Comparison of ENCODE assay signal across 1 cellular context in the genomic region with DNA sequence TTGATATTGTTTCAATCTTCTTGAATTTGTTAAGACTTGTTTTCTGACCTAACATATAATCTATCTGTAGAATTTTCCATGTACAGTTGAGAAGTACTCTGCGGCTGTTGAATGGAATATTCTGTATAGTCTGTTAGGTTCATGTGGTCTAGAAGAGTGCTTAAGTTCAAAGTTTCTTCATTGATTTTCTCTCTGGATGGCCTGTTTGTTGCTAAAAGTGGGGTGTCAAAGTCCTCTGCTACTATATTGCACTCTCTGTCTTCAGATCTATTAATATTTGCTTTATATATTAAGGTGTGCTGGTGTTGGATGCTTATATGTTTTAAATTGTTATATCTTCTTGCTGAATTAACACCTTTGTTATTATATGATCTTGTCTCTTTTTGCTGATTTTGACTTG.
TF ChIP-seq lines count a peak whose summit lies in the region.

No MANE protein-coding gene starts in this region.

TF ChIP-seq in HepG2, 621 proteins besides CTCF, POLR2A, EP300 and RAD21 (continued from another document):
- TF ChIP-seq, protein P1, sequence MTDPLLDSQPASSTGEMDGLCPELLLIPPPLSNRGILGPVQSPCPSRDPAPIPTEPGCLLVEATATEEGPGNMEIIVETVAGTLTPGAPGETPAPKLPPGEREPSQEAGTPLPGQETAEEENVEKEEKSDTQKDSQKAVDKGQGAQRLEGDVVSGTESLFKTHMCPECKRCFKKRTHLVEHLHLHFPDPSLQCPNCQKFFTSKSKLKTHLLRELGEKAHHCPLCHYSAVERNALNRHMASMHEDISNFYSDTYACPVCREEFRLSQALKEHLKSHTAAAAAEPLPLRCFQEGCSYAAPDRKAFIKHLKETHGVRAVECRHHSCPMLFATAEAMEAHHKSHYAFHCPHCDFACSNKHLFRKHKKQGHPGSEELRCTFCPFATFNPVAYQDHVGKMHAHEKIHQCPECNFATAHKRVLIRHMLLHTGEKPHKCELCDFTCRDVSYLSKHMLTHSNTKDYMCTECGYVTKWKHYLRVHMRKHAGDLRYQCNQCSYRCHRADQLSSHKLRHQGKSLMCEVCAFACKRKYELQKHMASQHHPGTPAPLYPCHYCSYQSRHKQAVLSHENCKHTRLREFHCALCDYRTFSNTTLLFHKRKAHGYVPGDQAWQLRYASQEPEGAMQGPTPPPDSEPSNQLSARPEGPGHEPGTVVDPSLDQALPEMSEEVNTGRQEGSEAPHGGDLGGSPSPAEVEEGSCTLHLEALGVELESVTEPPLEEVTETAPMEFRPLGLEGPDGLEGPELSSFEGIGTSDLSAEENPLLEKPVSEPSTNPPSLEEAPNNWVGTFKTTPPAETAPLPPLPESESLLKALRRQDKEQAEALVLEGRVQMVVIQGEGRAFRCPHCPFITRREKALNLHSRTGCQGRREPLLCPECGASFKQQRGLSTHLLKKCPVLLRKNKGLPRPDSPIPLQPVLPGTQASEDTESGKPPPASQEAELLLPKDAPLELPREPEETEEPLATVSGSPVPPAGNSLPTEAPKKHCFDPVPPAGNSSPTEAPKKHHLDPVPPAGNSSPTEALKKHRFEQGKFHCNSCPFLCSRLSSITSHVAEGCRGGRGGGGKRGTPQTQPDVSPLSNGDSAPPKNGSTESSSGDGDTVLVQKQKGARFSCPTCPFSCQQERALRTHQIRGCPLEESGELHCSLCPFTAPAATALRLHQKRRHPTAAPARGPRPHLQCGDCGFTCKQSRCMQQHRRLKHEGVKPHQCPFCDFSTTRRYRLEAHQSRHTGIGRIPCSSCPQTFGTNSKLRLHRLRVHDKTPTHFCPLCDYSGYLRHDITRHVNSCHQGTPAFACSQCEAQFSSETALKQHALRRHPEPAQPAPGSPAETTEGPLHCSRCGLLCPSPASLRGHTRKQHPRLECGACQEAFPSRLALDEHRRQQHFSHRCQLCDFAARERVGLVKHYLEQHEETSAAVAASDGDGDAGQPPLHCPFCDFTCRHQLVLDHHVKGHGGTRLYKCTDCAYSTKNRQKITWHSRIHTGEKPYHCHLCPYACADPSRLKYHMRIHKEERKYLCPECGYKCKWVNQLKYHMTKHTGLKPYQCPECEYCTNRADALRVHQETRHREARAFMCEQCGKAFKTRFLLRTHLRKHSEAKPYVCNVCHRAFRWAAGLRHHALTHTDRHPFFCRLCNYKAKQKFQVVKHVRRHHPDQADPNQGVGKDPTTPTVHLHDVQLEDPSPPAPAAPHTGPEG (CRISPR knock-in tag; IDR thresholded peaks at IDR 0.05), result no peak
- TF ChIP-seq, protein P2, sequence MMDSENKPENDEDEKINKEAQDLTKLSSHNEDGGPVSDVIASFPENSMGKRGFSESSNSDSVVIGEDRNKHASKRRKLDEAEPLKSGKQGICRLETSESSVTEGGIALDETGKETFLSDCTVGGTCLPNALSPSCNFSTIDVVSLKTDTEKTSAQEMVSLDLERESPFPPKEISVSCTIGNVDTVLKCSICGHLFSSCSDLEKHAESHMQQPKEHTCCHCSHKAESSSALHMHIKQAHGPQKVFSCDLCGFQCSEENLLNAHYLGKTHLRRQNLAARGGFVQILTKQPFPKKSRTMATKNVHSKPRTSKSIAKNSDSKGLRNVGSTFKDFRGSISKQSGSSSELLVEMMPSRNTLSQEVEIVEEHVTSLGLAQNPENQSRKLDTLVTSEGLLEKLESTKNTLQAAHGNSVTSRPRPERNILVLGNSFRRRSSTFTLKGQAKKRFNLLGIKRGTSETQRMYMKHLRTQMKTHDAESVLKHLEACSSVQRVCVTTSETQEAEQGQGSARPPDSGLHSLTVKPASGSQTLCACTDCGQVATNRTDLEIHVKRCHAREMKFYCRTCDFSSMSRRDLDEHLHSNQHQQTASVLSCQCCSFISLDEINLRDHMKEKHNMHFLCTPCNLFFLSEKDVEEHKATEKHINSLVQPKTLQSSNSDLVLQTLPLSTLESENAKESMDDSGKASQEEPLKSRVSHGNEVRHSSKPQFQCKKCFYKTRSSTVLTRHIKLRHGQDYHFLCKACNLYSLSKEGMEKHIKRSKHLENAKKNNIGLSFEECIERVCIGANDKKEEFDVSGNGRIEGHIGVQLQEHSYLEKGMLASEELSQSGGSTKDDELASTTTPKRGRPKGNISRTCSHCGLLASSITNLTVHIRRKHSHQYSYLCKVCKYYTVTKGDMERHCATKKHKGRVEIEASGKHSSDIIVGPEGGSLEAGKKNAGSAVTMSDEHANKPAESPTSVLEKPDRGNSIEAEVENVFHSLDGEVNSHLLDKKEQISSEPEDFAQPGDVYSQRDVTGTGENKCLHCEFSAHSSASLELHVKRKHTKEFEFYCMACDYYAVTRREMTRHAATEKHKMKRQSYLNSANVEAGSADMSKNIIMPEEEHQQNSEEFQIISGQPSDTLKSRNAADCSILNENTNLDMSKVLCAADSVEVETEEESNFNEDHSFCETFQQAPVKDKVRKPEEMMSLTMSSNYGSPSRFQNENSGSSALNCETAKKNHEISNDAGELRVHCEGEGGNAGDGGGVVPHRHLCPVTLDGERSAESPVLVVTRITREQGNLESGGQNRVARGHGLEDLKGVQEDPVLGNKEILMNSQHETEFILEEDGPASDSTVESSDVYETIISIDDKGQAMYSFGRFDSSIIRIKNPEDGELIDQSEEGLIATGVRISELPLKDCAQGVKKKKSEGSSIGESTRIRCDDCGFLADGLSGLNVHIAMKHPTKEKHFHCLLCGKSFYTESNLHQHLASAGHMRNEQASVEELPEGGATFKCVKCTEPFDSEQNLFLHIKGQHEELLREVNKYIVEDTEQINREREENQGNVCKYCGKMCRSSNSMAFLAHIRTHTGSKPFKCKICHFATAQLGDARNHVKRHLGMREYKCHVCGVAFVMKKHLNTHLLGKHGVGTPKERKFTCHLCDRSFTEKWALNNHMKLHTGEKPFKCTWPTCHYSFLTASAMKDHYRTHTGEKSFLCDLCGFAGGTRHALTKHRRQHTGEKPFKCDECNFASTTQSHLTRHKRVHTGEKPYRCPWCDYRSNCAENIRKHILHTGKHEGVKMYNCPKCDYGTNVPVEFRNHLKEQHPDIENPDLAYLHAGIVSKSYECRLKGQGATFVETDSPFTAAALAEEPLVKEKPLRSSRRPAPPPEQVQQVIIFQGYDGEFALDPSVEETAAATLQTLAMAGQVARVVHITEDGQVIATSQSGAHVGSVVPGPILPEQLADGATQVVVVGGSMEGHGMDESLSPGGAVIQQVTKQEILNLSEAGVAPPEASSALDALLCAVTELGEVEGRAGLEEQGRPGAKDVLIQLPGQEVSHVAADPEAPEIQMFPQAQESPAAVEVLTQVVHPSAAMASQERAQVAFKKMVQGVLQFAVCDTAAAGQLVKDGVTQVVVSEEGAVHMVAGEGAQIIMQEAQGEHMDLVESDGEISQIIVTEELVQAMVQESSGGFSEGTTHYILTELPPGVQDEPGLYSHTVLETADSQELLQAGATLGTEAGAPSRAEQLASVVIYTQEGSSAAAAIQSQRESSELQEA (CRISPR knock-in tag; IDR thresholded peaks at IDR 0.05; ENCODE audit: not compliant biosample characterization), result no peak
- TF ChIP-seq HNRNPK (IDR thresholded peaks at IDR 0.05; ENCODE audit: low read depth, low read length, poor library complexity, severe bottlenecking), result no peak
- TF ChIP-seq U2AF2 (IDR thresholded peaks at IDR 0.05; ENCODE audit: low read depth, low read length), result no peak
- TF ChIP-seq GTF2F1 (IDR thresholded peaks at IDR 0.05; ENCODE audit: low read length), result no peak
- TF ChIP-seq, protein P3, sequence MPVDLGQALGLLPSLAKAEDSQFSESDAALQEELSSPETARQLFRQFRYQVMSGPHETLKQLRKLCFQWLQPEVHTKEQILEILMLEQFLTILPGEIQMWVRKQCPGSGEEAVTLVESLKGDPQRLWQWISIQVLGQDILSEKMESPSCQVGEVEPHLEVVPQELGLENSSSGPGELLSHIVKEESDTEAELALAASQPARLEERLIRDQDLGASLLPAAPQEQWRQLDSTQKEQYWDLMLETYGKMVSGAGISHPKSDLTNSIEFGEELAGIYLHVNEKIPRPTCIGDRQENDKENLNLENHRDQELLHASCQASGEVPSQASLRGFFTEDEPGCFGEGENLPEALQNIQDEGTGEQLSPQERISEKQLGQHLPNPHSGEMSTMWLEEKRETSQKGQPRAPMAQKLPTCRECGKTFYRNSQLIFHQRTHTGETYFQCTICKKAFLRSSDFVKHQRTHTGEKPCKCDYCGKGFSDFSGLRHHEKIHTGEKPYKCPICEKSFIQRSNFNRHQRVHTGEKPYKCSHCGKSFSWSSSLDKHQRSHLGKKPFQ (CRISPR knock-in tag; IDR thresholded peaks at IDR 0.05; ENCODE audit: insufficient replicate concordance), result no peak
- no peak for TF ChIP-seq ZNF432 (CRISPR knock-in tag; IDR thresholded peaks at IDR 0.05; ENCODE audit: borderline replicate concordance)
- TF ChIP-seq NFIC (IDR thresholded peaks at IDR 0.05; ENCODE audit: low read length), result peak; percentile 57; the same call in 1 of the 2 replicates
- TF ChIP-seq ZNF549 (CRISPR knock-in tag; IDR thresholded peaks at IDR 0.05), result peak; percentile 87
- TF ChIP-seq ZNF234 (CRISPR knock-in tag; conservative IDR thresholded peaks at IDR 0.05), result 0 out of 2 replicates have a peak, but pooled peaks have one; percentile 56
- TF ChIP-seq, protein P4, sequence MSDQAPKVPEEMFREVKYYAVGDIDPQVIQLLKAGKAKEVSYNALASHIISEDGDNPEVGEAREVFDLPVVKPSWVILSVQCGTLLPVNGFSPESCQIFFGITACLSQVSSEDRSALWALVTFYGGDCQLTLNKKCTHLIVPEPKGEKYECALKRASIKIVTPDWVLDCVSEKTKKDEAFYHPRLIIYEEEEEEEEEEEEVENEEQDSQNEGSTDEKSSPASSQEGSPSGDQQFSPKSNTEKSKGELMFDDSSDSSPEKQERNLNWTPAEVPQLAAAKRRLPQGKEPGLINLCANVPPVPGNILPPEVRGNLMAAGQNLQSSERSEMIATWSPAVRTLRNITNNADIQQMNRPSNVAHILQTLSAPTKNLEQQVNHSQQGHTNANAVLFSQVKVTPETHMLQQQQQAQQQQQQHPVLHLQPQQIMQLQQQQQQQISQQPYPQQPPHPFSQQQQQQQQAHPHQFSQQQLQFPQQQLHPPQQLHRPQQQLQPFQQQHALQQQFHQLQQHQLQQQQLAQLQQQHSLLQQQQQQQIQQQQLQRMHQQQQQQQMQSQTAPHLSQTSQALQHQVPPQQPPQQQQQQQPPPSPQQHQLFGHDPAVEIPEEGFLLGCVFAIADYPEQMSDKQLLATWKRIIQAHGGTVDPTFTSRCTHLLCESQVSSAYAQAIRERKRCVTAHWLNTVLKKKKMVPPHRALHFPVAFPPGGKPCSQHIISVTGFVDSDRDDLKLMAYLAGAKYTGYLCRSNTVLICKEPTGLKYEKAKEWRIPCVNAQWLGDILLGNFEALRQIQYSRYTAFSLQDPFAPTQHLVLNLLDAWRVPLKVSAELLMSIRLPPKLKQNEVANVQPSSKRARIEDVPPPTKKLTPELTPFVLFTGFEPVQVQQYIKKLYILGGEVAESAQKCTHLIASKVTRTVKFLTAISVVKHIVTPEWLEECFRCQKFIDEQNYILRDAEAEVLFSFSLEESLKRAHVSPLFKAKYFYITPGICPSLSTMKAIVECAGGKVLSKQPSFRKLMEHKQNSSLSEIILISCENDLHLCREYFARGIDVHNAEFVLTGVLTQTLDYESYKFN (CRISPR knock-in tag; conservative IDR thresholded peaks at IDR 0.05), result peak; percentile 87
- TF ChIP-seq, protein P5, sequence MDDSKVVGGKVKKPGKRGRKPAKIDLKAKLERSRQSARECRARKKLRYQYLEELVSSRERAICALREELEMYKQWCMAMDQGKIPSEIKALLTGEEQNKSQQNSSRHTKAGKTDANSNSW (CRISPR knock-in tag; IDR thresholded peaks at IDR 0.05; ENCODE audit: borderline replicate concordance), result no peak
- TF ChIP-seq ZSCAN21 (CRISPR knock-in tag; IDR thresholded peaks at IDR 0.05; ENCODE audit: borderline replicate concordance), result no peak
